6 cellular contexts compared by ENCODE assay signal in the genomic region with DNA sequence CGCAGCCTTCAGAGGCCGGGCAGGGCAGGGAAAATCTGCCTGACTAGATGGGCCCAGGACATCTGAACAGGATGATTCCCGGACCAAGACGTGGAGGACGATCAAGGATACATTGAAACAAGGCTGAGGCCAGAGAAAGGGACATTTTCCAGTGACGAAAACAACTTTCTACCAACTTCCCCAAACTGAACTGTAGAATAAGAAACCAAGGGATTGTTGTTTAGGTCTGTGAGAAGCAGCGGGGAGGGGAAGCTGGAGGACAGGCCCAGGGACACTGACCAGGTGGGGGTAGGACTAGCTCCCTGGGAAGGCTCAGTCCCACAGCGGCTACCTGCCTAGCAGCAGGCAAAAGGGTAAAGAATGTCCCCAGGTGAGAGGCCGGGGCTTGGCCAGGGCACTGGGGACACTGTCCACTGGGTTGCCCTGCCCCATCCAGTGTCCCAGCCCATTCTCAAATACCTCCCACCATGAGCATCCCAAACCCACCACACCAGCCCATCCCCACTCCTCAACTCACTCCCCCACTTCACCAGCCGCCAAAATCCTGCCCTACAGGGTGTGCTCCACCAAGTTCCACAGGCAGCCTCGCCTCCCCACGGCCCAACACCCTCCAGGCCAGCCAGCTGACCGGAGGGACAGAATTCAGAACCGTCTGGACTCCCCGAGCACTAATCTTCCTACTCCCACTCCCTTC. TPM values are rescaled to one million over a fixed set of nuclear protein-coding genes. Genes with fewer than 3 reads are reported as not detected.
DNase-seq lines count a peak whose midpoint lies in the region; ATAC-seq and TF ChIP-seq lines count a peak whose summit lies in the region.

No MANE protein-coding gene starts in this region.

- H3K36me3 ChIP-seq in ES-I3 (ENCODE audit: insufficient read depth, low read length) (no peaks in the 10 kb centered on the region), ascending aorta (peaks cover 0 to 5% of the 10 kb centered on the region in 2 donors), mucosa of rectum (ENCODE audit: control insufficient read depth in 2 of 2, insufficient read depth in 2 of 2, low read length in 2 of 2) (peaks cover 2 to 6% of the 10 kb centered on the region in 2 donors)

- no peak for ATAC-seq in GM18520 (IDR thresholded peaks at IDR 0.05; ENCODE audit: unreplicated experiment)

- peak overlapping the region; percentile 90 to 93 for H3K4me3 ChIP-seq in ascending aorta
- peak overlapping the region; percentile 96 to 97 for H3K4me3 ChIP-seq in mucosa of rectum (ENCODE audit: low read length in 2 of 2)

- DNase-seq in ascending aorta (ENCODE audit: low spot score in 2 of 2) (no peak), kidney tubule cell (ENCODE audit: low spot score) (no peak), DMS79 (lab: John Stamatoyannopoulos, UW) (no peak)

- no peak for TF ChIP-seq CTCF in ascending aorta (IDR thresholded peaks at IDR 0.05)

- H3K27ac ChIP-seq in ascending aorta (peak overlapping the region; percentile 97 to 98), mucosa of rectum (ENCODE audit: low read depth in 2 of 2, low read length in 2 of 2) (peak overlapping the region; percentile 99 to 100)

- intact Hi-C loops in ascending aorta (cut with DNase I) = loop anchor here (10.0 kb wide), 1 partner anchor 584 kb away; a partner anchor contains a TSS

- peak overlapping the region; percentile 81 for H3K9ac ChIP-seq in ES-I3 (ENCODE audit: low read depth, low read length)
- peak overlapping the region; percentile 98 to 100 for H3K9ac ChIP-seq in mucosa of rectum (ENCODE audit: low read depth in 1 of 2, low read length in 2 of 2)

- H3K27me3 ChIP-seq in ascending aorta (no peaks in the 10 kb centered on the region), mucosa of rectum (ENCODE audit: control insufficient read depth in 2 of 2, insufficient read depth in 2 of 2, low read length in 2 of 2) (no peaks in the 10 kb centered on the region)

- H3K4me1 ChIP-seq in ES-I3 (ENCODE audit: insufficient read depth, low read length) = peaks cover 44% of the 10 kb centered on the region
- H3K4me1 ChIP-seq in ascending aorta = peaks cover 16 to 50% of the 10 kb centered on the region in 2 donors
- peaks cover 60 to 62% of the 10 kb centered on the region in 2 donors for H3K4me1 ChIP-seq in mucosa of rectum (ENCODE audit: control insufficient read depth in 2 of 2, insufficient read depth in 2 of 2, low read length in 2 of 2)

- H3K9me3 ChIP-seq in ES-I3 (ENCODE audit: control insufficient read depth, insufficient read depth, low read length) (no peaks in the 10 kb centered on the region), ascending aorta (no peaks in the 10 kb centered on the region), mucosa of rectum (ENCODE audit: control insufficient read depth in 2 of 2, low read length in 2 of 2) (no peaks in the 10 kb centered on the region)

RNA-seq across cellular contexts. Expression of a gene that starts 1.0 kb away (rescaled TPM):
- total RNA-seq in ascending aorta = 528 TPM

RNA-seq across cellular contexts. Expression of a gene that starts 30.4 kb away (rescaled TPM):
- not detected for total RNA-seq in ascending aorta

RNA-seq across cellular contexts. Expression of a gene that starts 34.5 kb away (rescaled TPM):
- total RNA-seq in ascending aorta = 14.3 TPM

RNA-seq across cellular contexts. Expression of a gene that starts 43.1 kb away (rescaled TPM):
- 284 TPM for total RNA-seq in ascending aorta
